Comparison of ENCODE assay signal across 13 cellular contexts in the genomic region with DNA sequence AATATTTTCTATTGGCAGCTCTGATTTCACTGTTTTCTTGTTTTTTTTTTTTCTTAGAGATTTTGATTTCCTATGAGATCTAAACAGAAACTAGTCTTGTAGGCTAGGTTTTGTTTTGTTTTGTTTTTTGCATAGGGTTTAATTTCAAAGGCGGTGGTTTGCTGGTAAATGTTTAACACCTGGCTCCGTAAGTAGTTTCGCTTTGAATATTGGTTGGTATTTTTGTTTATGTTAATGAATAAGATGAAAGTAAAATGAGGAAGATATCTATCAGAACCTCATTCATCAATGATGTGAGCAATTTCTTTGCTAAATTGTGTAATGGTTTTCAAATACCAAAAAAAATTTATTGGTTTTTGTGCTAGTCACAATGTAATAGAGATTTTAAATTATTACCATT. TPM values are rescaled to one million over a fixed set of nuclear protein-coding genes. Genes with fewer than 3 reads are reported as not detected.
A peak's percentile ranks its signal among the peaks of the same experiment; 100 is the strongest.
DNase-seq lines count a peak whose midpoint lies in the region; ATAC-seq lines count a peak whose summit lies in the region.
"Had no signal": no experiment of that assay in that cellular context is flagged by ENCODE, and none has a peak within 500 bp of the region (broad histone marks: within the 10 kb centered on the region; RNA-seq: fewer than 3 reads in every experiment).

No MANE protein-coding gene starts in this region.

- no peaks in the 10 kb centered on the region for H3K36me3 Mint-ChIP-seq in naive thymus-derived CD8-positive, alpha-beta T cell
- H3K36me3 Mint-ChIP-seq in activated T-helper 17 cell treated with anti-CD3 and anti-CD28 coated beads, Interleukin-2, amount 50 U/mL, for 72 hours (ENCODE audit: low read depth): no peaks in the 10 kb centered on the region

- no peak overlapping the region for H3K27ac Mint-ChIP-seq in naive thymus-derived CD8-positive, alpha-beta T cell
- H3K27ac Mint-ChIP-seq in activated T-helper 17 cell treated with anti-CD3 and anti-CD28 coated beads, Interleukin-2, amount 50 U/mL, for 72 hours: no peak overlapping the region

- H3K4me3 Mint-ChIP-seq in naive thymus-derived CD8-positive, alpha-beta T cell: no peak overlapping the region
- no peak overlapping the region for H3K4me3 Mint-ChIP-seq in activated T-helper 17 cell treated with anti-CD3 and anti-CD28 coated beads, Interleukin-2, amount 50 U/mL, for 72 hours

- DNase-seq in kidney tubule cell (ENCODE audit: low spot score) (peak; percentile 24), hippocampal formation (lab: John Stamatoyannopoulos, UW) (no peak)
- DNase-seq in naive thymus-derived CD8-positive, alpha-beta T cell: no peak
- DNase-seq: activated naive CD4-positive, alpha-beta T cell; colonic mucosa; DMS153; Right ventricle myocardium superior had no signal

- no peaks in the 10 kb centered on the region for H3K9me3 Mint-ChIP-seq in naive thymus-derived CD8-positive, alpha-beta T cell
- H3K9me3 Mint-ChIP-seq in activated T-helper 17 cell treated with anti-CD3 and anti-CD28 coated beads, Interleukin-2, amount 50 U/mL, for 72 hours: no peaks in the 10 kb centered on the region

- POLR2A ChIA-PET in naive thymus-derived CD8-positive, alpha-beta T cell (lab: Charles Lee): no interaction called here

- H3K27me3 Mint-ChIP-seq in naive thymus-derived CD8-positive, alpha-beta T cell: peaks cover 0 to 8% (median 0%) of the 10 kb centered on the region in 5 donors
- peaks cover 3% of the 10 kb centered on the region for H3K27me3 Mint-ChIP-seq in activated T-helper 17 cell treated with anti-CD3 and anti-CD28 coated beads, Interleukin-2, amount 50 U/mL, for 72 hours

- H3K4me1 Mint-ChIP-seq in naive thymus-derived CD8-positive, alpha-beta T cell: no peaks in the 10 kb centered on the region
- no peaks in the 10 kb centered on the region for H3K4me1 Mint-ChIP-seq in activated T-helper 17 cell treated with anti-CD3 and anti-CD28 coated beads, Interleukin-2, amount 50 U/mL, for 72 hours

- ATAC-seq in GM18909 (IDR thresholded peaks at IDR 0.05; ENCODE audit: poor library complexity, unreplicated experiment) (peak; percentile 91), GM21737 (IDR thresholded peaks at IDR 0.05; ENCODE audit: unreplicated experiment) (peak; percentile 85), HG03175 (IDR thresholded peaks at IDR 0.05; ENCODE audit: unreplicated experiment) (peak; percentile 95), esophagus mucosa (no peak)
- ATAC-seq in naive thymus-derived CD8-positive, alpha-beta T cell: no peak
- no peak for ATAC-seq in activated T-helper 17 cell treated with anti-CD3 and anti-CD28 coated beads, Interleukin-2, amount 50 U/mL, for 72 hours (replicated peaks)

RNA-seq across cellular contexts. Expression of gene TM4SF1, which starts 39.7 kb away (rescaled TPM):
- 125 TPM for total RNA-seq in esophagus mucosa
- not detected for total RNA-seq in naive thymus-derived CD8-positive, alpha-beta T cell
- polyA plus RNA-seq in naive thymus-derived CD8-positive, alpha-beta T cell: not detected
- under 1 TPM in 1 of 2 donors, not detected in 1; 0.32 TPM for total RNA-seq in activated T-helper 17 cell treated with anti-CD3 and anti-CD28 coated beads, Interleukin-2, amount 50 U/mL, for 72 hours

RNA-seq across cellular contexts. Expression of gene TM4SF4, which starts 57.3 kb away (rescaled TPM):
- not detected for total RNA-seq in esophagus mucosa
- not detected for total RNA-seq in naive thymus-derived CD8-positive, alpha-beta T cell
- polyA plus RNA-seq in naive thymus-derived CD8-positive, alpha-beta T cell: not detected
- not detected for total RNA-seq in activated T-helper 17 cell treated with anti-CD3 and anti-CD28 coated beads, Interleukin-2, amount 50 U/mL, for 72 hours
- total RNA-seq: mononuclear cell, Right ventricle myocardium superior had no signal

Comparison
In these comparisons a context has a peak if more than half of its experiments do, and no peak if none do; other contexts are left out.
1. ATAC-seq: peak in GM18909 (single experiment), GM21737 (single experiment) and HG03175 (single experiment); none in esophagus mucosa (single experiment), naive thymus-derived CD8-positive, alpha-beta T cell (0 of 2) and activated T-helper 17 cell treated with anti-CD3 and anti-CD28 coated beads, Interleukin-2, amount 50 U/mL, for 72 hours (single experiment).
2. RNA of gene TM4SF1, which starts 39.7 kb away (total RNA-seq): 125 TPM in esophagus mucosa (single experiment); 0.32 TPM in activated T-helper 17 cell treated with anti-CD3 and anti-CD28 coated beads, Interleukin-2, amount 50 U/mL, for 72 hours and not detected in naive thymus-derived CD8-positive, alpha-beta T cell; every median in the first group is over 10 times any median in the second.